ENCODE assay signal across 18 cellular contexts in the genomic region with DNA sequence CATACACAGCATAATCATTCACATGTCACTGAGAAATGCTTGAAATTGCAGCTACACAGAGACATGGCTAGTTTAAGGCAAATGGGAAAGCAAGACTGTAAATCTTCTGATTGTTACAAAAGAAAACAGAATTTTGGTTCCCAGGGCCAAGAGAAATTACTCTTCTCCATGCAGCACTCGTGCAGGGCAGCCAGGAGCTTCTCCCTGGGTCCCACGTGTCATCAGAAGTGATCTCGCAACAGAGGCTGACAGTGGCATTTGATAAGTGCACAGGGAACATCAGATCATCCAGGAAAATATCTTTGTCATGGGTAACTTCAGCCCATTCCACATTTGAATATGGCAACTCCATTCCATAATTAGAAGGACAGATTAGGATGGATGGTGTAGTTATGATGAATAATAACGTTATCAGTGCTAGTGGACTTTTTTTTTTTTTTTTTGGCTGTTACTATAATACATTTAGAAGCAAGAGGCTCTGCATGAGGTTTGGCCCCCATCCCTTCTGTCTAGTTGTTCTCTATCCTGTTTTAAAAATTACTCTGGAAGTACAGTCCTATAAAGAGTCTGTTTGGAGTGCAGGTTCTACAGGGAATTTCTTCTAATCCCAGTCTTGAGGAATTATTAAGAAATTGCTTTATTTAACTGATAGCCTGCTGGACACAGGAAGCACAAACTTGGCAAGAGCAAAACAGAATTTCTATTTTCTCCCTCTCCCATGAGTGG.
DNase-seq lines count a peak whose midpoint lies in the region; ATAC-seq and TF ChIP-seq lines count a peak whose summit lies in the region.
"Had no signal": no experiment of that assay in that cellular context is flagged by ENCODE, and none has a peak within 500 bp of the region (broad histone marks: within the 10 kb centered on the region; RNA-seq: fewer than 3 reads in every experiment).

No MANE protein-coding gene starts in this region.

- 59 to 71% methylated on average over 4 of the region's 4 CpGs for WGBS in sigmoid colon, 2 donors

- H3K27me3 Mint-ChIP-seq in T-helper 17 cell (no peaks in the 10 kb centered on the region), nephron (ENCODE audit: low read depth) (no peaks in the 10 kb centered on the region)
- H3K27me3 Mint-ChIP-seq: CD4-positive, alpha-beta T cell had no signal

- H3K27ac Mint-ChIP-seq in T-helper 17 cell (peak overlapping the region; percentile 92), nephron (peak overlapping the region; percentile 62 to 84 (median 73))
- H3K27ac Mint-ChIP-seq: CD4-positive, alpha-beta T cell; HFFc6 had no signal

- ATAC-seq in T-helper 17 cell: no peak
- no peak for ATAC-seq in GM19455 (IDR thresholded peaks at IDR 0.05; ENCODE audit: unreplicated experiment)
- ATAC-seq: HCT116 had no signal

- H3K4me3 ChIP-seq in fibroblast of the aortic adventitia (ENCODE audit: low read depth, low read length): no peak overlapping the region
- H3K4me3 ChIP-seq in sigmoid colon: no peak overlapping the region

- H3K36me3 ChIP-seq in sigmoid colon: no peaks in the 10 kb centered on the region

- intact Hi-C loops in sigmoid colon (cut with DNase I): no loop called here

- POLR2A ChIA-PET in RWPE1 (lab: Yijun Ruan, JAX; ENCODE audit: low non-redundant PET): no interaction called here

- CTCF ChIA-PET in RWPE1 (lab: Yijun Ruan, JAX): no interaction called here

- in situ Hi-C loops in G401 (cut with HindIII; ENCODE audit: low sequenced_read_pairs): no loop called here

- DNase-seq in T-helper 17 cell (no peak), fibroblast of the aortic adventitia (ENCODE audit: low read depth) (peak; percentile 39), sigmoid colon (peak; percentile 77), RPMI8226 (no peak), RWPE1 (ENCODE audit: low spot score) (no peak), G401 (ENCODE audit: low spot score) (no peak)
- DNase-seq: 8988T; Caco-2; CD4-positive, alpha-beta T cell; GDM1; GOT3; H7; HFFc6 had no signal

- TF ChIP-seq CTCF in fibroblast of the aortic adventitia (IDR thresholded peaks at IDR 0.05; ENCODE audit: insufficient read depth, low read length) (no peak), nephron (IDR thresholded peaks at IDR 0.05; ENCODE audit: unreplicated experiment in 3 of 3) (no peak), sigmoid colon (IDR thresholded peaks at IDR 0.05) (no peak), RWPE1 (conservative IDR thresholded peaks at IDR 0.05; ENCODE audit: low read depth) (no peak)

- no peaks in the 10 kb centered on the region for H3K27me3 ChIP-seq in sigmoid colon

- peak overlapping the region in 2 of 4 donors; percentile 22 to 35 for H3K27ac ChIP-seq in sigmoid colon
- H3K27ac ChIP-seq in RWPE1: no peak overlapping the region
- H3K27ac ChIP-seq: C4-2B, HL-60 had no signal

- TF ChIP-seq EP300 in sigmoid colon (IDR thresholded peaks at IDR 0.05): no peak

- no peak for TF ChIP-seq POLR2A in sigmoid colon (IDR thresholded peaks at IDR 0.05)

- peaks cover 8% of the 10 kb centered on the region for H3K36me3 Mint-ChIP-seq in T-helper 17 cell (ENCODE audit: low read depth)
- H3K36me3 Mint-ChIP-seq in nephron (ENCODE audit: low read depth): peaks cover 15% of the 10 kb centered on the region

- H3K9me3 Mint-ChIP-seq in nephron: peaks cover 28% of the 10 kb centered on the region

- H3K9me3 ChIP-seq in T-helper 17 cell (ENCODE audit: control insufficient read depth, low read length, poor library complexity, severe bottlenecking) (peaks cover 3% of the 10 kb centered on the region), sigmoid colon (peaks cover 5 to 9% (median 8%) of the 10 kb centered on the region in 4 donors)
- H3K9me3 ChIP-seq: Caco-2 had no signal

- peaks cover 8% of the 10 kb centered on the region for H3K4me1 Mint-ChIP-seq in T-helper 17 cell
- peaks cover 24% of the 10 kb centered on the region for H3K4me1 Mint-ChIP-seq in nephron

- H3K4me1 ChIP-seq in sigmoid colon: peaks cover 0 to 25% (median 18%) of the 10 kb centered on the region in 4 donors
- H3K4me1 ChIP-seq: Caco-2 had no signal

- H3K4me3 Mint-ChIP-seq in T-helper 17 cell: no peak overlapping the region
- H3K4me3 Mint-ChIP-seq in nephron: peak overlapping the region in 1 of 3 experiments; percentile 3
- H3K4me3 Mint-ChIP-seq: CD4-positive, alpha-beta T cell; HFFc6 had no signal

Comparison
In these comparisons a context has a peak if more than half of its experiments do, and no peak if none do; other contexts are left out.
1. DNase-seq: peak in fibroblast of the aortic adventitia (single experiment) and sigmoid colon (single experiment); none in T-helper 17 cell (0 of 3), RPMI8226 (single experiment), RWPE1 (single experiment) and G401 (single experiment).